ENCODE assay signal across 1 cellular context in genomic region chr4:55545681-55546632, GRCh38.
TF ChIP-seq lines count a peak whose summit lies in the region.

No MANE protein-coding gene starts in this region.

TF ChIP-seq in GM12878, 131 proteins besides CTCF, POLR2A, EP300 and RAD21 (continued from another document and continues in another):
- TF ChIP-seq ZNF207 (IDR thresholded peaks at IDR 0.05; ENCODE audit: borderline replicate concordance): peak; percentile 60; the same call in 1 of the 2 replicates
- no peak for TF ChIP-seq SUZ12 (IDR thresholded peaks at IDR 0.05; ENCODE audit: unreplicated experiment)
- TF ChIP-seq NKRF (conservative IDR thresholded peaks at IDR 0.05): peak; percentile 90
- TF ChIP-seq MAX (IDR thresholded peaks at IDR 0.05; ENCODE audit: low read depth, low read length): peak; percentile 33; the same call in 1 of the 2 replicates
- TF ChIP-seq IKZF2 (IDR thresholded peaks at IDR 0.05): peak; percentile 41 to 54; a peak in 3 of 4 replicates
- TF ChIP-seq NRF1 (conservative IDR thresholded peaks at IDR 0.05; ENCODE audit: low read depth, low read length): no peak
- TF ChIP-seq TCF12 (IDR thresholded peaks at IDR 0.05; ENCODE audit: low read depth, low read length): 0 out of 2 replicates have a peak, but pooled peaks have one; percentile 8
- TF ChIP-seq CBFB (IDR thresholded peaks at IDR 0.05; ENCODE audit: low read depth): no peak
- TF ChIP-seq ASH2L (IDR thresholded peaks at IDR 0.05; ENCODE audit: borderline replicate concordance, low read depth): peak; percentile 51; the same call in 1 of the 2 replicates
- TF ChIP-seq SRF (IDR thresholded peaks at IDR 0.05; ENCODE audit: low read depth in 2 of 2, low read length in 2 of 2): peak; percentile 47 to 54; a peak in 2 of 4 replicates
- TF ChIP-seq PAX5 (IDR thresholded peaks at IDR 0.05; ENCODE audit: borderline replicate concordance, low read depth, low read length): no peak
- TF ChIP-seq ZBTB40 (IDR thresholded peaks at IDR 0.05; ENCODE audit: borderline replicate concordance): peak; percentile 81
- TF ChIP-seq REST (IDR thresholded peaks at IDR 0.05; ENCODE audit: low read depth, low read length): no peak
- TF ChIP-seq TAF1 (IDR thresholded peaks at IDR 0.05; ENCODE audit: borderline replicate concordance, low read depth, low read length): peak; percentile 57; the same call in 1 of the 2 replicates
- peak; percentile 91 for TF ChIP-seq GATAD2B (conservative IDR thresholded peaks at IDR 0.05; ENCODE audit: low read depth)
- TF ChIP-seq RB1 (IDR thresholded peaks at IDR 0.05; ENCODE audit: borderline replicate concordance): peak; percentile 89; the same call in 1 of the 2 replicates
- TF ChIP-seq MLLT1 (IDR thresholded peaks at IDR 0.05): 0 out of 2 replicates have a peak, but pooled peaks have one; percentile 44
- TF ChIP-seq ZSCAN29 (IDR thresholded peaks at IDR 0.05): no peak; the same call in 1 of the 2 replicates
- TF ChIP-seq E2F4 (IDR thresholded peaks at IDR 0.05; ENCODE audit: low read depth, low read length): no peak
- 0 out of 2 replicates have a peak, but pooled peaks have one; percentile 19 for TF ChIP-seq RCOR1 (conservative IDR thresholded peaks at IDR 0.05; ENCODE audit: low read depth, low read length)
- TF ChIP-seq FOS (IDR thresholded peaks at IDR 0.05; ENCODE audit: borderline replicate concordance, extremely low read depth, insufficient read length): no peak
- 0 out of 2 replicates have a peak, but pooled peaks have one; percentile 32 for TF ChIP-seq FOXM1 (IDR thresholded peaks at IDR 0.05; ENCODE audit: low read depth, low read length)
- no peak for TF ChIP-seq TARDBP (IDR thresholded peaks at IDR 0.05; ENCODE audit: borderline replicate concordance)
- peak; percentile 81 for TF ChIP-seq POLR2AphosphoS5 (IDR thresholded peaks at IDR 0.05; ENCODE audit: low read length)
- no peak for TF ChIP-seq ZNF384 (IDR thresholded peaks at IDR 0.05; ENCODE audit: borderline replicate concordance, low read depth, low read length)
- TF ChIP-seq NFXL1 (IDR thresholded peaks at IDR 0.05; ENCODE audit: borderline replicate concordance): no peak
- TF ChIP-seq EGR1 (IDR thresholded peaks at IDR 0.05; ENCODE audit: borderline replicate concordance in 1 of 2, low read depth in 2 of 2, low read length in 2 of 2): peak in 1 of 2 experiments; percentile 1; a peak in 1 of 3 replicates
- no peak for TF ChIP-seq NR2C2 (IDR thresholded peaks at IDR 0.05; ENCODE audit: borderline replicate concordance, control insufficient read depth, insufficient read length, low read depth)
- peak; percentile 58 for TF ChIP-seq RELA (IDR thresholded peaks at IDR 0.05; ENCODE audit: borderline replicate concordance, partially characterized antibody)
- no peak for TF ChIP-seq ZNF24 (IDR thresholded peaks at IDR 0.05)
- no peak for TF ChIP-seq ZBED1 (IDR thresholded peaks at IDR 0.05; ENCODE audit: borderline replicate concordance)
- TF ChIP-seq MTA2 (IDR thresholded peaks at IDR 0.05; ENCODE audit: low read depth): no peak
- TF ChIP-seq DPF2 (IDR thresholded peaks at IDR 0.05): peak; percentile 81
- TF ChIP-seq LARP7 (IDR thresholded peaks at IDR 0.05): peak; percentile 92
- TF ChIP-seq CREB1 (IDR thresholded peaks at IDR 0.05; ENCODE audit: low read depth): peak; percentile 34; the same call in 1 of the 2 replicates
- TF ChIP-seq MTA3 (IDR thresholded peaks at IDR 0.05; ENCODE audit: borderline replicate concordance, low read length): 0 out of 2 replicates have a peak, but pooled peaks have one; percentile 16
- no peak for TF ChIP-seq RAD51 (IDR thresholded peaks at IDR 0.05)
- TF ChIP-seq HSF1 (IDR thresholded peaks at IDR 0.05; ENCODE audit: low read depth, low read length): no peak
- peak; percentile 72 for TF ChIP-seq GABPA (IDR thresholded peaks at IDR 0.05; ENCODE audit: low read depth)
- no peak for TF ChIP-seq CBX3 (IDR thresholded peaks at IDR 0.05; ENCODE audit: borderline replicate concordance, low read depth)
- peak; percentile 37; the same call in 1 of the 2 replicates for TF ChIP-seq YY1 (IDR thresholded peaks at IDR 0.05; ENCODE audit: low read depth, low read length)
- 0 out of 2 replicates have a peak, but pooled peaks have one; percentile 9 for TF ChIP-seq CREM (IDR thresholded peaks at IDR 0.05; ENCODE audit: low read depth)
- peak; percentile 57 for TF ChIP-seq ZNF687 (IDR thresholded peaks at IDR 0.05)
